ENCODE assay signal across 29 cellular contexts in genomic region chr9:130395810-130396435, GRCh38.
"Had no signal": no experiment of that assay in that cellular context is flagged by ENCODE, and none has a peak within 500 bp of the region (broad histone marks: within the 10 kb centered on the region; RNA-seq: fewer than 3 reads in every experiment).

No MANE protein-coding gene starts in this region.

- ATAC-seq: effector memory CD8-positive, alpha-beta T cell; esophagus mucosa; foreskin keratinocyte; gastrocnemius medialis; gastroesophageal sphincter; heart left ventricle; heart right ventricle had no signal

- H3K4me1 Mint-ChIP-seq: endodermal cell had no signal

- DNase-seq: colonic mucosa; cortex of kidney; dermis blood vessel endothelial cell; dorsolateral prefrontal cortex; effector CD4-positive, alpha-beta T cell; effector CD8-positive, alpha-beta T cell; effector memory CD4-positive, alpha-beta T cell; effector memory CD8-positive, alpha-beta T cell; endodermal cell; erythroblast; esophagus squamous epithelium; foreskin fibroblast; foreskin keratinocyte; foreskin melanocyte; gastrocnemius medialis; glutamatergic neuron; head of caudate nucleus; heart left ventricle; heart right ventricle had no signal

- FAIRE-seq: colon, endometrium, endothelial cell of umbilical vein, frontal cortex had no signal

- H3K4me1 ChIP-seq: colonic mucosa, esophagus muscularis mucosa, esophagus squamous epithelium, foreskin keratinocyte, gastrocnemius medialis, gastroesophageal sphincter, heart left ventricle, heart right ventricle had no signal

- H3K36me3 ChIP-seq: colonic mucosa, esophagus squamous epithelium, gastrocnemius medialis had no signal

- H3K9me3 ChIP-seq: colonic mucosa, esophagus muscularis mucosa, esophagus squamous epithelium, gastrocnemius medialis, gastroesophageal sphincter, heart left ventricle, heart right ventricle had no signal

- H3K27ac Mint-ChIP-seq: dendritic cell treated with granulocyte-macrophage colony-stimulating factor and Interleukin-4, amounts not matched to agents 40 ng/mL and 50 ng/mL, for 4 days; effector memory CD8-positive, alpha-beta T cell; endodermal cell had no signal

- H3K27ac ChIP-seq: colonic mucosa, coronary artery, dorsolateral prefrontal cortex, epithelial cell of prostate, esophagus muscularis mucosa, esophagus squamous epithelium, foreskin keratinocyte, gastrocnemius medialis, gastroesophageal sphincter, heart left ventricle, heart right ventricle had no signal

- H3K4me3 Mint-ChIP-seq: dendritic cell treated with granulocyte-macrophage colony-stimulating factor and Interleukin-4, amounts not matched to agents 40 ng/mL and 50 ng/mL, for 4 days; effector memory CD8-positive, alpha-beta T cell; endodermal cell had no signal

- H3K27me3 ChIP-seq: colonic mucosa, dorsolateral prefrontal cortex, esophagus muscularis mucosa, gastrocnemius medialis, gastroesophageal sphincter, heart left ventricle, heart right ventricle had no signal

- H3K9me3 Mint-ChIP-seq: dendritic cell treated with granulocyte-macrophage colony-stimulating factor and Interleukin-4, amounts not matched to agents 40 ng/mL and 50 ng/mL, for 4 days; effector memory CD8-positive, alpha-beta T cell; endodermal cell had no signal

- H3K27me3 Mint-ChIP-seq: dendritic cell treated with granulocyte-macrophage colony-stimulating factor and Interleukin-4, amounts not matched to agents 40 ng/mL and 50 ng/mL, for 4 days had no signal

- H3K4me3 ChIP-seq: colonic mucosa, coronary artery, dorsolateral prefrontal cortex, esophagus muscularis mucosa, esophagus squamous epithelium, gastrocnemius medialis, gastroesophageal sphincter, heart left ventricle, heart right ventricle had no signal
